12 cellular contexts compared by ENCODE assay signal in genomic region chr2:101380376-101380775, GRCh38. TPM values are rescaled to one million over a fixed set of nuclear protein-coding genes. Genes with fewer than 3 reads are reported as not detected.
DNase-seq lines count a peak whose midpoint lies in the region; ATAC-seq and TF ChIP-seq lines count a peak whose summit lies in the region.
"Had no signal": no experiment of that assay in that cellular context is flagged by ENCODE, and none has a peak within 500 bp of the region (broad histone marks: within the 10 kb centered on the region; RNA-seq: fewer than 3 reads in every experiment).

No MANE protein-coding gene starts in this region.

- H3K79me2 ChIP-seq in GM23248 (ENCODE audit: insufficient read depth) = no peaks in the 10 kb centered on the region

- ATAC-seq in HG02852 (IDR thresholded peaks at IDR 0.05; ENCODE audit: unreplicated experiment) (no peak), GM18498 (IDR thresholded peaks at IDR 0.05; ENCODE audit: unreplicated experiment) (no peak)
- ATAC-seq: activated CD8-positive, alpha-beta T cell treated with anti-CD3 and anti-CD28 coated beads, Interleukin-2, amount 10 ng/mL, durations not matched to agents 7 days and 5 days; left lobe of liver had no signal

- no peaks in the 10 kb centered on the region for H3K4me1 ChIP-seq in GM23248 (ENCODE audit: insufficient read depth)

- peak; percentile 85 for DNase-seq in GM23248
- DNase-seq in RPMI7951 (ENCODE audit: low read depth) = peak; percentile 87
- DNase-seq in fibroblast of pulmonary artery (ENCODE audit: low read depth) = peak; percentile 66
- peak; percentile 86 for DNase-seq in posterior vena cava (ENCODE audit: low spot score)
- DNase-seq in NCI-H2029 treated with DMSO at 0.1 percent for 48 hours (lab: John Stamatoyannopoulos, UW) = no peak
- DNase-seq in NCI-H774 (lab: John Stamatoyannopoulos, UW) = no peak
- DNase-seq: activated CD8-positive, alpha-beta T cell treated with anti-CD3 and anti-CD28 coated beads, Interleukin-2, amount 10 ng/mL, durations not matched to agents 7 days and 5 days; COR-L47; NCI-H510A treated with DMSO at 0.1 percent for 48 hours had no signal

- no peaks in the 10 kb centered on the region for H3K9me3 ChIP-seq in GM23248 (ENCODE audit: low read depth)

- intact Hi-C loops in posterior vena cava (cut with DNase I) = no loop called here

- no peak overlapping the region for H3K9ac ChIP-seq in GM23248

- H2AFZ ChIP-seq in GM23248 = no peak overlapping the region

- no peak overlapping the region for H3K4me2 ChIP-seq in GM23248 (ENCODE audit: unreplicated experiment)

- no peaks in the 10 kb centered on the region for H3F3A ChIP-seq in GM23248 (ENCODE audit: insufficient read depth)

- in situ Hi-C loops in GM23248 (cut with MboI) = no loop called here

- no peaks in the 10 kb centered on the region; the same call in 1 of the 2 replicates for H3K27me3 ChIP-seq in GM23248 (replicated peaks; ENCODE audit: insufficient read depth)

- TF ChIP-seq CTCF in fibroblast of pulmonary artery (IDR thresholded peaks at IDR 0.05; ENCODE audit: low read length, missing control alignments) = no peak

- no peaks in the 10 kb centered on the region for H3K36me3 ChIP-seq in GM23248 (ENCODE audit: low read depth)

- H3K27ac ChIP-seq in GM23248 = no peak overlapping the region

- H3K9me2 ChIP-seq in GM23248 (ENCODE audit: insufficient read depth) = no peaks in the 10 kb centered on the region

- 42 to 50% methylated on average over 11 of the region's 11 CpGs for WGBS in GM23248 (ENCODE audit: low coverage in 1 of 2, low lambda C conversion rate in 2 of 2, missing lambda C conversion rate in 2 of 2), 2 experiments

- H4K20me1 ChIP-seq in GM23248 (ENCODE audit: insufficient read depth) = no peaks in the 10 kb centered on the region

- no peak overlapping the region for H3K4me3 ChIP-seq in GM23248
- H3K4me3 ChIP-seq in fibroblast of pulmonary artery (replicated peaks; ENCODE audit: low read depth, low read length) = no peak overlapping the region

RNA-seq across cellular contexts. Expression of gene CREG2, which starts 6.9 kb away (rescaled TPM):
- total RNA-seq in GM23248 (2014; rRNA removed; shearing (Covaris generic)) = under 0.01 and 0.22 TPM in 2 replicates
- 0.15 TPM in 1 of 2 replicates, not detected in the other for polyA plus RNA-seq in GM23248 (2016; fragmentation: Nextera tagmentation; extraction: Ambion mirVana)
- total RNA-seq in RPMI7951 (2014; rRNA removed; shearing (Covaris generic)) = 0.36 and 0.59 TPM in 2 replicates
- total RNA-seq in posterior vena cava = not detected
- total RNA-seq: activated CD8-positive, alpha-beta T cell treated with anti-CD3 and anti-CD28 coated beads, Interleukin-2, amount 10 ng/mL, durations not matched to agents 7 days and 5 days; left lobe of liver had no signal

Comparison
In these comparisons a context has a peak if more than half of its experiments do, and no peak if none do; other contexts are left out.
1. DNase-seq: peak in GM23248 (single experiment), RPMI7951 (single experiment), fibroblast of pulmonary artery (single experiment) and posterior vena cava (single experiment); none in NCI-H2029 treated with DMSO at 0.1 percent for 48 hours (single experiment) and NCI-H774 (single experiment).